ENCODE assay signal across 8 cellular contexts in the genomic region with DNA sequence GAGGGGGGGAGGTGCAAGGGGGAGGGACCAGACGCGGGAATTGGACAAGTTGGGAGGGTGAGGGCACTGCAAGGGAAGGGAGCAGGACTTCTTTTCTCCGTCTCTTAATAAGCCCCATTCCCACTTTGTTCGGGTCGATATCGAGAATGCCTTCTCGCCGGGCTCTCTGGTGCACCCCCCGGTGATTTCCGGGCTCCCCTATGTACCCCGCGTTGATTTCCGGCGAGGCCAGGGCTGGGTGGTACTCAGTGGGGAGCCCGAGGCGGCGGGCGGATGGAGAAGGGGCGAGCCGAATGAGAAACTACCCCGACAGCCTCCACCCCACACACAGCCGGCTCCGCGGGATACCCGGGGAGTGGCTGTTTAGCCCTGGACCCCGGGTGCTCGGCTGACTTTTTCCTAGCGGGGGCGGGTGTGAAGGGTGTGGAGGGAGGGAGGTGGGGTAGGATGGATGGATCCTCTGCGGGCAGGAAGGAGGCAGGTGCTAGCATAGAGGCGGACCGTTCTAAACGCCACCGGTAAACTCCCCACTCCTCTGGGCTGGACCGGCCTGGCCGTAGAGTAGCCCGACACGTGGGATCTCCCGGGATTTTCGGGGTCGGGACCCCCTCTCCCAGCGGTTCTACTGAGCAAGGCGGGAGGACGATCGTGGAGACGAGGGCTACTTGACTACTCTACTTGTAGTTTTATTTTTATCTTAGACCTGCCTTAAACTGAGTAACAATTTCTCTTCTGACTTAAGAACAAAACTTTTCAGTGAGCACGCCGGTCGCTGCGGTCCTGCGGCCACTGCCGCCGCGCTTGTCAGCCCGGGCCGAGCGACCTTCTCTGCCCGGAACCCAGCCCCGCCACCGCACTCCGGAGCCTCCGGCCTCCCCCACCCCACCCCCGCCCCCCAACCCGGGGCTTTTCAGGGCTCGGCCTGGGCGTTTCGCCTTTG. TPM values are rescaled to one million over a fixed set of nuclear protein-coding genes. Genes with fewer than 3 reads are reported as not detected.
DNase-seq lines count a peak whose midpoint lies in the region; ATAC-seq and TF ChIP-seq lines count a peak whose summit lies in the region.

No MANE protein-coding gene starts in this region.

- H3K27me3 ChIP-seq in brain microvascular endothelial cell (replicated peaks) (peaks cover 59% of the 10 kb centered on the region), right lobe of liver (peaks cover 26 to 46% of the 10 kb centered on the region in 2 donors), stomach smooth muscle (ENCODE audit: control insufficient read depth in 1 of 2, insufficient read depth in 2 of 2, low read length in 2 of 2) (peaks cover 57 to 90% of the 10 kb centered on the region in 2 donors)

- H3K36me3 ChIP-seq in brain microvascular endothelial cell (replicated peaks) (no peaks in the 10 kb centered on the region), right lobe of liver (no peaks in the 10 kb centered on the region), stomach smooth muscle (ENCODE audit: control insufficient read depth in 2 of 2, insufficient read depth in 2 of 2, low read length in 2 of 2) (no peaks in the 10 kb centered on the region)

- intact Hi-C loops in right lobe of liver (cut with DNase I) = no loop called here

- TF ChIP-seq POLR2A in right lobe of liver (IDR thresholded peaks at IDR 0.05) = no peak

- ATAC-seq in right lobe of liver = peak; percentile 38 to 62 (median 46)
- ATAC-seq in HG02973 (IDR thresholded peaks at IDR 0.05; ENCODE audit: unreplicated experiment) = no peak

- no peak for TF ChIP-seq CTCF in GM12865 (IDR thresholded peaks at IDR 0.05; ENCODE audit: insufficient read depth, low read depth, low read length, missing control alignments)
- no peak for TF ChIP-seq CTCF in brain microvascular endothelial cell (IDR thresholded peaks at IDR 0.05; ENCODE audit: low read depth, low read length, missing control alignments)
- no peak for TF ChIP-seq CTCF in right lobe of liver (IDR thresholded peaks at IDR 0.05)

- peaks cover 0 to 39% (median 6%) of the 10 kb centered on the region in 4 donors for H3K4me1 ChIP-seq in right lobe of liver
- H3K4me1 ChIP-seq in stomach smooth muscle (ENCODE audit: control insufficient read depth, insufficient read depth, low read length) = peaks cover 32% of the 10 kb centered on the region

- 1% methylated on average over 20 of the region's 67 CpGs for WGBS in right lobe of liver (ENCODE audit: insufficient coverage, low coverage, low lambda C conversion rate, missing lambda C conversion rate)

- in situ Hi-C loops in brain microvascular endothelial cell (cut with HindIII; ENCODE audit: low pct_ligation_motif_present, low sequenced_read_pairs) = no loop called here

- peak overlapping the region; percentile 14 for H3K4me3 ChIP-seq in GM12865 (ENCODE audit: low read depth, low read length)
- H3K4me3 ChIP-seq in brain microvascular endothelial cell (ENCODE audit: low read depth, low read length) = peak overlapping the region; percentile 55
- H3K4me3 ChIP-seq in right lobe of liver = peak overlapping the region; percentile 15 to 43 (median 25)
- H3K4me3 ChIP-seq in stomach smooth muscle (ENCODE audit: low read length in 2 of 2) = peak overlapping the region; percentile 60 to 74

- no peaks in the 10 kb centered on the region for H3K9me3 ChIP-seq in right lobe of liver
- H3K9me3 ChIP-seq in stomach smooth muscle (ENCODE audit: control insufficient read depth in 2 of 2, low read length in 2 of 2) = no peaks in the 10 kb centered on the region

- DNase-seq in GM12865 (ENCODE audit: low read depth) = peak; percentile 16
- DNase-seq in NOMO-1 treated with dmso at 0.1 percent for 144 hours (lab: John Stamatoyannopoulos, UW; ENCODE audit: unreplicated experiment) = peak; percentile 61
- no peak for DNase-seq in brain microvascular endothelial cell
- DNase-seq in right lobe of liver = peak in 2 of 3 donors; percentile 33 to 44
- no peak for DNase-seq in SW 1271 (lab: John Stamatoyannopoulos, UW)
- no peak for DNase-seq in LoVo (ENCODE audit: low spot score)

- H3K27ac ChIP-seq in brain microvascular endothelial cell (no peak overlapping the region), right lobe of liver (no peak overlapping the region), stomach smooth muscle (ENCODE audit: low read length) (no peak overlapping the region)

- H3K9ac ChIP-seq in stomach smooth muscle (ENCODE audit: low read length in 2 of 2) = no peak overlapping the region

RNA-seq across cellular contexts. Expression of gene RNF220, which starts 1.0 kb away (rescaled TPM):
- 10 to 100 TPM; 19.2 to 57.9 (median 23.0) TPM for total RNA-seq in right lobe of liver

RNA-seq across cellular contexts. Expression of gene ERI3, which starts 51.0 kb away (rescaled TPM):
- total RNA-seq in right lobe of liver = 10 to 100 TPM; 20.6 to 30.6 (median 23.8) TPM

Comparison
In these comparisons a context has a peak if more than half of its experiments do, and no peak if none do; other contexts are left out.
1. DNase-seq: peak in GM12865 (single experiment), NOMO-1 treated with dmso at 0.1 percent for 144 hours (single experiment) and right lobe of liver (2 of 3); none in brain microvascular endothelial cell (single experiment), SW 1271 (0 of 2) and LoVo (single experiment).
2. H3K4me3 ChIP-seq: peak in every context shown above with its lines; median percentile 67 in stomach smooth muscle; 55 in brain microvascular endothelial cell; 25 in right lobe of liver; 14 in GM12865.